In the genomic region with DNA sequence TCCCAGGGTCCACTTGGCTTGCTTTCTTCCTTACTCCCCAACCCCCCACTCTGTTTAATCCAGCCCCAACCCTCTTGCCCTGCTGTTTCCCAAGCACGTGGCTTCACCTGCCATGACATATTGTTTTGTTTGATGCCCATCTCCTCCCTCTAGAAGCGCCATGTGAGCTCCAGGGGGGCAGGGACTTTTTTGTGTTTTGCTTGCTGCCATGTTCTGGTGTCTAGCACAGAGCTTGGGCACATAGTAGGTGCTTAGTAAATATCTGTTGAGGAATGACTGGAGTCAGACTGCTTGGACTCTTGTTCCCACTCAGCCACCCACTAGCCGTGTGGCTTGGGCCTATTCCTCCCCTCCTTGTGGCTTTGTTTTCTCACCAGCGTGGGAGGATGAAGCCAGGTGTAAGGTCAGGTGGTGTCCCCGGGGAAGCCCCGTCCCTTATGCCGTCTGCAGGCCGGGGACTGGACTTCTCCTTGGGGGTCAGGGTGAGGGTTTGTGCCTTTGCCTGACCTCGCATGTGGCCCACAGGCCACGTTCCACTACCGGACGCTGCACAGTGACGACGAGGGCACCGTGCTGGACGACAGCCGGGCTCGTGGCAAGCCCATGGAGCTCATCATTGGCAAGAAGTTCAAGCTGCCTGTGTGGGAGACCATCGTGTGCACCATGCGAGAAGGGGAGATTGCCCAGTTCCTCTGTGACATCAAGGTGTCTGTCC, we compare ENCODE assay signal across 11 cellular contexts. TPM values are rescaled to one million over a fixed set of nuclear protein-coding genes. Genes with fewer than 3 reads are reported as not detected.
DNase-seq lines count a peak whose midpoint lies in the region; ATAC-seq and TF ChIP-seq lines count a peak whose summit lies in the region.
"Had no signal": no experiment of that assay in that cellular context is flagged by ENCODE, and none has a peak within 500 bp of the region (broad histone marks: within the 10 kb centered on the region; RNA-seq: fewer than 3 reads in every experiment).

No MANE protein-coding gene starts in this region.

- H3K4me3 Mint-ChIP-seq in activated CD4-positive, alpha-beta memory T cell treated with anti-CD3 and anti-CD28 coated beads, Interleukin-2, amount 10 ng/mL, durations not matched to agents 7 days and 5 days: peak overlapping the region; percentile 89
- H3K4me3 Mint-ChIP-seq in natural killer cell: peak overlapping the region; percentile 76

- POLR2A ChIA-PET in activated CD4-positive, alpha-beta memory T cell treated with anti-CD3 and anti-CD28 coated beads, Interleukin-2, amount 10 ng/mL, durations not matched to agents 7 days and 5 days (lab: Charles Lee): interaction anchor here (0.8 to 7.9 kb wide), 12 partner anchors 11 to 219 kb away, joined by 3 to 94 read pairs (median 8); a partner anchor contains a TSS

- DNase-seq in H7: peak; percentile 45
- DNase-seq in activated CD4-positive, alpha-beta memory T cell treated with anti-CD3 and anti-CD28 coated beads, Interleukin-2, amount 10 ng/mL, durations not matched to agents 7 days and 5 days: peak; percentile 50
- no peak for DNase-seq in natural killer cell
- DNase-seq in foreskin melanocyte: no peak
- no peak for DNase-seq in DMS53 (lab: John Stamatoyannopoulos, UW)
- no peak for DNase-seq in NCI-H345 treated with DMSO at 0.1 percent for 48 hours (lab: John Stamatoyannopoulos, UW; ENCODE audit: unreplicated experiment)
- no peak for DNase-seq in NCI-H82 (lab: John Stamatoyannopoulos, UW)
- DNase-seq: amygdala, NCI-H146 had no signal

- H3K27me3 Mint-ChIP-seq in activated CD4-positive, alpha-beta memory T cell treated with anti-CD3 and anti-CD28 coated beads, Interleukin-2, amount 10 ng/mL, durations not matched to agents 7 days and 5 days: no peaks in the 10 kb centered on the region
- H3K27me3 Mint-ChIP-seq in natural killer cell (ENCODE audit: low read depth in 2 of 2): no peaks in the 10 kb centered on the region

- peaks cover 68% of the 10 kb centered on the region for H3K4me1 Mint-ChIP-seq in activated CD4-positive, alpha-beta memory T cell treated with anti-CD3 and anti-CD28 coated beads, Interleukin-2, amount 10 ng/mL, durations not matched to agents 7 days and 5 days
- H3K4me1 Mint-ChIP-seq in natural killer cell: peaks cover 55 to 62% of the 10 kb centered on the region in 2 donors

- no peak for TF ChIP-seq CTCF in natural killer cell (IDR thresholded peaks at IDR 0.05)

- CTCF ChIA-PET in activated CD4-positive, alpha-beta memory T cell treated with anti-CD3 and anti-CD28 coated beads, Interleukin-2, amount 10 ng/mL, durations not matched to agents 7 days and 5 days (lab: Charles Lee): interaction anchor here (1.1 to 1.6 kb wide), 4 partner anchors 10 to 141 kb away, joined by 3 to 4 read pairs (median 3); a partner anchor contains a TSS

- no peaks in the 10 kb centered on the region for H3K9me3 Mint-ChIP-seq in activated CD4-positive, alpha-beta memory T cell treated with anti-CD3 and anti-CD28 coated beads, Interleukin-2, amount 10 ng/mL, durations not matched to agents 7 days and 5 days
- no peaks in the 10 kb centered on the region for H3K9me3 Mint-ChIP-seq in natural killer cell

- no peak overlapping the region for H3K4me3 ChIP-seq in H7 (ENCODE audit: insufficient read depth, low read depth, low read length)
- H3K4me3 ChIP-seq: SJSA1 had no signal

- peak overlapping the region; percentile 99 for H3K27ac Mint-ChIP-seq in activated CD4-positive, alpha-beta memory T cell treated with anti-CD3 and anti-CD28 coated beads, Interleukin-2, amount 10 ng/mL, durations not matched to agents 7 days and 5 days
- H3K27ac Mint-ChIP-seq in natural killer cell: peak overlapping the region; percentile 97 to 98

- no peaks in the 10 kb centered on the region; the same call in 1 of the 2 replicates for H3K36me3 ChIP-seq in H7 (replicated peaks; ENCODE audit: control insufficient read depth, insufficient read depth, low read length)

- peaks cover 53% of the 10 kb centered on the region for H3K36me3 Mint-ChIP-seq in activated CD4-positive, alpha-beta memory T cell treated with anti-CD3 and anti-CD28 coated beads, Interleukin-2, amount 10 ng/mL, durations not matched to agents 7 days and 5 days (ENCODE audit: low read depth)
- no peaks in the 10 kb centered on the region for H3K36me3 Mint-ChIP-seq in natural killer cell

- ATAC-seq in GM18498 (IDR thresholded peaks at IDR 0.05; ENCODE audit: unreplicated experiment) (peak; percentile 26), natural killer cell (no peak)

- H3K27me3 ChIP-seq in H7 (ENCODE audit: control insufficient read depth, insufficient read depth, low read length): peaks cover 5% of the 10 kb centered on the region
- H3K27me3 ChIP-seq: SJSA1 had no signal

- intact Hi-C loops in natural killer cell (cut with micrococcal nuclease): no loop called here

RNA-seq across cellular contexts. Expression of a gene that starts 3.8 kb away (rescaled TPM):
- total RNA-seq in H7 (2014; rRNA removed; shearing (Covaris generic)): 40.8 and 51.2 TPM in 2 replicates
- total RNA-seq in activated CD4-positive, alpha-beta memory T cell treated with anti-CD3 and anti-CD28 coated beads, Interleukin-2, amount 10 ng/mL, durations not matched to agents 7 days and 5 days: 100 to 1,000 TPM; 152 to 159 TPM
- 100 to 1,000 TPM in 1 of 3 donors, 10 to 100 TPM in 2; 93.3 to 113 (median 98.1) TPM for total RNA-seq in natural killer cell

RNA-seq across cellular contexts. Expression of a gene that starts 17.6 kb away (rescaled TPM):
- 34.9 and 51.7 TPM in 2 replicates for total RNA-seq in H7 (2014; rRNA removed; shearing (Covaris generic))
- total RNA-seq in activated CD4-positive, alpha-beta memory T cell treated with anti-CD3 and anti-CD28 coated beads, Interleukin-2, amount 10 ng/mL, durations not matched to agents 7 days and 5 days: 10 to 100 TPM; 36.3 to 37.6 TPM
- total RNA-seq in natural killer cell: 10 to 100 TPM; 57.8 to 65.7 (median 61.2) TPM

RNA-seq across cellular contexts. Expression of a gene that starts 18.5 kb away (rescaled TPM):
- total RNA-seq in H7 (2014; rRNA removed; shearing (Covaris generic)): 36.9 and 37.5 TPM in 2 replicates
- total RNA-seq in activated CD4-positive, alpha-beta memory T cell treated with anti-CD3 and anti-CD28 coated beads, Interleukin-2, amount 10 ng/mL, durations not matched to agents 7 days and 5 days: 100 to 1,000 TPM; 116 to 120 TPM
- 100 to 1,000 TPM in 2 of 3 donors, 10 to 100 TPM in 1; 99.9 to 135 (median 123) TPM for total RNA-seq in natural killer cell

RNA-seq across cellular contexts. Expression of a gene that starts 21.3 kb away (rescaled TPM):
- 28.6 and 38.1 TPM in 2 replicates for total RNA-seq in H7 (2014; rRNA removed; shearing (Covaris generic))
- 100 to 1,000 TPM; 116 to 119 TPM for total RNA-seq in activated CD4-positive, alpha-beta memory T cell treated with anti-CD3 and anti-CD28 coated beads, Interleukin-2, amount 10 ng/mL, durations not matched to agents 7 days and 5 days
- 10 to 100 TPM; 57.9 to 67.7 (median 65.5) TPM for total RNA-seq in natural killer cell

RNA-seq across cellular contexts. Expression of a gene that starts 31.5 kb away (rescaled TPM):
- not detected in 2 replicates for total RNA-seq in H7 (2014; rRNA removed; shearing (Covaris generic))
- total RNA-seq in activated CD4-positive, alpha-beta memory T cell treated with anti-CD3 and anti-CD28 coated beads, Interleukin-2, amount 10 ng/mL, durations not matched to agents 7 days and 5 days: 1 to 10 TPM; 2.3 to 3.3 TPM
- 10 to 100 TPM; 12.9 to 22.8 (median 21.3) TPM for total RNA-seq in natural killer cell
- total RNA-seq: SJSA1 had no signal

Comparison
In these comparisons a context has a peak if more than half of its experiments do, and no peak if none do; other contexts are left out.
1. DNase-seq: peak in H7 (single experiment) and activated CD4-positive, alpha-beta memory T cell treated with anti-CD3 and anti-CD28 coated beads, Interleukin-2, amount 10 ng/mL, durations not matched to agents 7 days and 5 days (single experiment); none in natural killer cell (single experiment), foreskin melanocyte (single experiment), DMS53 (single experiment), NCI-H345 treated with DMSO at 0.1 percent for 48 hours (single experiment) and NCI-H82 (single experiment).